In genomic region chr21:16794944-16795343, GRCh38 we compare ENCODE assay signal across 11 cellular contexts.
DNase-seq lines count a peak whose midpoint lies in the region; ATAC-seq, FAIRE-seq and TF ChIP-seq lines count a peak whose summit lies in the region.
"Had no signal": no experiment of that assay in that cellular context is flagged by ENCODE, and none has a peak within 500 bp of the region (broad histone marks: within the 10 kb centered on the region; RNA-seq: fewer than 3 reads in every experiment).

No MANE protein-coding gene starts in this region.

- TF ChIP-seq POLR2A in esophagus squamous epithelium (IDR thresholded peaks at IDR 0.05), result no peak

- H3K4me1 Mint-ChIP-seq in astrocyte (ENCODE audit: low read depth, unreplicated experiment), result peaks cover 25% of the 10 kb centered on the region

- peak overlapping the region; percentile 32 for H3K27ac ChIP-seq in astrocyte (ENCODE audit: low read depth, low read length)
- no peak overlapping the region for H3K27ac ChIP-seq in esophagus squamous epithelium
- H3K27ac ChIP-seq: BLaER1, coronary artery, vagina had no signal

- H3K9me3 ChIP-seq in astrocyte (ENCODE audit: insufficient read depth, low read depth, low read length) (no peaks in the 10 kb centered on the region), esophagus squamous epithelium (no peaks in the 10 kb centered on the region)
- H3K9me3 ChIP-seq: BLaER1, vagina had no signal

- H3K4me2 ChIP-seq in astrocyte (ENCODE audit: low read length), result peak overlapping the region; percentile 16
- H3K4me2 ChIP-seq: BLaER1 had no signal

- no peak overlapping the region for H2AFZ ChIP-seq in astrocyte (ENCODE audit: low read depth, low read length)

- no peaks in the 10 kb centered on the region for H4K20me1 ChIP-seq in astrocyte (ENCODE audit: insufficient read depth, low read length)
- H4K20me1 ChIP-seq: BLaER1 had no signal

- H3K36me3 ChIP-seq in astrocyte (ENCODE audit: insufficient read depth, low read length) (no peaks in the 10 kb centered on the region), esophagus squamous epithelium (no peaks in the 10 kb centered on the region)
- H3K36me3 ChIP-seq: BLaER1, vagina had no signal

- H3K4me1 ChIP-seq in astrocyte (ENCODE audit: insufficient read depth, low read length), result peaks cover 7% of the 10 kb centered on the region
- H3K4me1 ChIP-seq in esophagus squamous epithelium, result peaks cover 0 to 12% (median 0%) of the 10 kb centered on the region in 3 donors
- H3K4me1 ChIP-seq: BLaER1, vagina had no signal

- H3K4me3 Mint-ChIP-seq in astrocyte (ENCODE audit: unreplicated experiment), result no peak overlapping the region

- no peak overlapping the region for H3K9ac ChIP-seq in astrocyte (ENCODE audit: low read length)
- H3K9ac ChIP-seq: BLaER1 had no signal

- no peak for ATAC-seq in HG02938 (IDR thresholded peaks at IDR 0.05; ENCODE audit: unreplicated experiment)

- no peaks in the 10 kb centered on the region for H3K36me3 Mint-ChIP-seq in astrocyte (ENCODE audit: low read depth, unreplicated experiment)

- H3K27me3 ChIP-seq in astrocyte (ENCODE audit: insufficient read depth, low read length) (no peaks in the 10 kb centered on the region), esophagus squamous epithelium (no peaks in the 10 kb centered on the region)
- H3K27me3 ChIP-seq: BLaER1, vagina had no signal

- peak; percentile 95 for FAIRE-seq in astrocyte (lab: Jason Lieb, UNC)

- peak overlapping the region; percentile 54 for H3K27ac Mint-ChIP-seq in astrocyte (ENCODE audit: unreplicated experiment)

- TF ChIP-seq CTCF in astrocyte (IDR thresholded peaks at IDR 0.05; ENCODE audit: insufficient read depth, low read depth, low read length) (no peak), esophagus squamous epithelium (IDR thresholded peaks at IDR 0.05) (no peak)

- H3K4me3 ChIP-seq in astrocyte (ENCODE audit: insufficient read depth, low read depth, low read length) (no peak overlapping the region), esophagus squamous epithelium (no peak overlapping the region)
- H3K4me3 ChIP-seq: BLaER1, coronary artery, vagina had no signal

- no peaks in the 10 kb centered on the region for H3K27me3 Mint-ChIP-seq in astrocyte (ENCODE audit: low read depth, unreplicated experiment)

- WGBS in esophagus squamous epithelium, 2 donors, result 31 to 44% methylated on average over 3 of the region's 3 CpGs

- DNase-seq in A172 (ENCODE audit: low spot score) (peak; percentile 91), HCEC 1CT (peak; percentile 93), astrocyte (ENCODE audit: low read depth) (peak; percentile 95), hepatic stellate cell (ENCODE audit: low spot score) (peak; percentile 23), hippocampal formation (lab: John Stamatoyannopoulos, UW) (no peak), DMS 273 (lab: John Stamatoyannopoulos, UW; ENCODE audit: unreplicated experiment) (no peak), esophagus squamous epithelium (lab: John Stamatoyannopoulos, UW) (no peak)

- H3K9me3 Mint-ChIP-seq in astrocyte (ENCODE audit: unreplicated experiment), result peaks cover 1% of the 10 kb centered on the region

- no peaks in the 10 kb centered on the region for H3K79me2 ChIP-seq in astrocyte (ENCODE audit: insufficient read depth, low read length)

- intact Hi-C loops in esophagus squamous epithelium (cut with DNase I), result no loop called here

Comparison
In these comparisons a context has a peak if more than half of its experiments do, and no peak if none do; other contexts are left out.
1. DNase-seq: peak in A172 (single experiment), HCEC 1CT (single experiment), astrocyte (single experiment) and hepatic stellate cell (single experiment); none in hippocampal formation (0 of 2), DMS 273 (single experiment) and esophagus squamous epithelium (single experiment).